9 cellular contexts compared by ENCODE assay signal in genomic region chr5:81302596-81302995, GRCh38. TPM values are rescaled to one million over a fixed set of nuclear protein-coding genes. Genes with fewer than 3 reads are reported as not detected.
DNase-seq lines count a peak whose midpoint lies in the region; ATAC-seq and TF ChIP-seq lines count a peak whose summit lies in the region.
"Had no signal": no experiment of that assay in that cellular context is flagged by ENCODE, and none has a peak within 500 bp of the region (broad histone marks: within the 10 kb centered on the region; RNA-seq: fewer than 3 reads in every experiment).

No MANE protein-coding gene starts in this region.

- H3K36me3 ChIP-seq in hepatocyte (replicated peaks; ENCODE audit: insufficient read depth, low read depth), result no peaks in the 10 kb centered on the region

- peaks cover 3% of the 10 kb centered on the region for H3K36me3 Mint-ChIP-seq in WTC11
- H3K36me3 Mint-ChIP-seq in stimulated activated effector memory CD8-positive, alpha-beta T cell treated with anti-CD3 and anti-CD28 coated beads, Interleukin-12 subunit alpha, Interleukin-12 subunit beta, amount 100 ng/mL, for 72 hours, result peaks cover 21% of the 10 kb centered on the region

- no peaks in the 10 kb centered on the region for H3K9me3 ChIP-seq in hepatocyte (ENCODE audit: low read depth)
- H3K9me3 ChIP-seq: left lung had no signal

- peaks cover 15% of the 10 kb centered on the region for H3K4me1 ChIP-seq in hepatocyte (ENCODE audit: insufficient read depth)

- no peaks in the 10 kb centered on the region for H3K9me2 ChIP-seq in hepatocyte (replicated peaks; ENCODE audit: insufficient read depth)

- POLR2A ChIA-PET in WTC11 (lab: Charles Lee), result interaction anchor here (1.0 to 1.3 kb wide), 2 partner anchors 11 to 17 kb away, joined by 3 read pairs; no protein-coding TSS in a partner anchor

- peak overlapping the region; percentile 54 for H3K4me3 ChIP-seq in hepatocyte

- H3K4me2 ChIP-seq in hepatocyte, result peak overlapping the region; percentile 87

- TF ChIP-seq CTCF in WTC11 (IDR thresholded peaks at IDR 0.05), result no peak
- TF ChIP-seq CTCF in hepatocyte (IDR thresholded peaks at IDR 0.05; ENCODE audit: poor library complexity), result no peak

- H3K27me3 ChIP-seq in hepatocyte, result no peaks in the 10 kb centered on the region
- H3K27me3 ChIP-seq: left lung had no signal

- H3K27me3 Mint-ChIP-seq in WTC11 (ENCODE audit: low read depth), result no peaks in the 10 kb centered on the region

- no peaks in the 10 kb centered on the region for H3K9me3 Mint-ChIP-seq in WTC11
- H3K9me3 Mint-ChIP-seq in stimulated activated effector memory CD8-positive, alpha-beta T cell treated with anti-CD3 and anti-CD28 coated beads, Interleukin-12 subunit alpha, Interleukin-12 subunit beta, amount 100 ng/mL, for 72 hours, result no peaks in the 10 kb centered on the region

- H3K27ac Mint-ChIP-seq in WTC11, result no peak overlapping the region
- peak overlapping the region; percentile 93 for H3K27ac Mint-ChIP-seq in stimulated activated effector memory CD8-positive, alpha-beta T cell treated with anti-CD3 and anti-CD28 coated beads, Interleukin-12 subunit alpha, Interleukin-12 subunit beta, amount 100 ng/mL, for 72 hours

- H3K27ac ChIP-seq in hepatocyte, result peak overlapping the region; percentile 94

- H4K20me1 ChIP-seq in hepatocyte (ENCODE audit: insufficient read depth, poor library complexity, severe bottlenecking), result no peaks in the 10 kb centered on the region

- WGBS in hepatocyte (ENCODE audit: low lambda C conversion rate, missing lambda C conversion rate), result 91% methylated on average over 5 of the region's 5 CpGs

- CTCF ChIA-PET in WTC11 (lab: Charles Lee), result interaction anchor here (0.6 kb wide), 1 partner anchor 590 kb away, joined by 4 read pairs; no protein-coding TSS in a partner anchor

- H2AFZ ChIP-seq in hepatocyte, result no peak overlapping the region

- peaks cover 60% of the 10 kb centered on the region for H3K79me2 ChIP-seq in hepatocyte

- peak overlapping the region; percentile 96 for H3K4me3 Mint-ChIP-seq in WTC11
- peak overlapping the region; percentile 88 for H3K4me3 Mint-ChIP-seq in stimulated activated effector memory CD8-positive, alpha-beta T cell treated with anti-CD3 and anti-CD28 coated beads, Interleukin-12 subunit alpha, Interleukin-12 subunit beta, amount 100 ng/mL, for 72 hours

- peaks cover 17% of the 10 kb centered on the region for H3K4me1 Mint-ChIP-seq in WTC11
- peaks cover 50% of the 10 kb centered on the region for H3K4me1 Mint-ChIP-seq in stimulated activated effector memory CD8-positive, alpha-beta T cell treated with anti-CD3 and anti-CD28 coated beads, Interleukin-12 subunit alpha, Interleukin-12 subunit beta, amount 100 ng/mL, for 72 hours

- peak; percentile 8 for DNase-seq in SHP77 treated with DMSO at 0.1 percent for 48 hours (lab: John Stamatoyannopoulos, UW)
- DNase-seq in SHP77 (lab: John Stamatoyannopoulos, UW), result no peak
- DNase-seq in WTC11 (ENCODE audit: low spot score), result no peak
- no peak for DNase-seq in hepatocyte (ENCODE audit: low spot score)
- no peak for DNase-seq in stimulated activated effector memory CD8-positive, alpha-beta T cell treated with anti-CD3 and anti-CD28 coated beads, Interleukin-12 subunit alpha, Interleukin-12 subunit beta, amount 100 ng/mL, for 72 hours (ENCODE audit: low spot score in 2 of 2)
- DNase-seq in kidney glomerular epithelial cell (lab: John Stamatoyannopoulos, UW), result no peak
- DNase-seq in NCI-H1436 (lab: John Stamatoyannopoulos, UW), result no peak
- DNase-seq: left lung had no signal

- ATAC-seq in WTC11 (no peak), HG03280 (IDR thresholded peaks at IDR 0.05; ENCODE audit: unreplicated experiment) (no peak)
- ATAC-seq in stimulated activated effector memory CD8-positive, alpha-beta T cell treated with anti-CD3 and anti-CD28 coated beads, Interleukin-12 subunit alpha, Interleukin-12 subunit beta, amount 100 ng/mL, for 72 hours, result no peak

TF ChIP-seq in WTC11, 78 proteins besides CTCF, POLR2A, EP300 and RAD21:
- TF ChIP-seq PRDM15 (CRISPR knock-in tag; IDR thresholded peaks at IDR 0.05) (no peak), OVOL2 (CRISPR knock-in tag; IDR thresholded peaks at IDR 0.05; ENCODE audit: borderline replicate concordance) (no peak), GRHL2 (CRISPR knock-in tag; IDR thresholded peaks at IDR 0.05; ENCODE audit: insufficient replicate concordance, severe bottlenecking) (no peak), TP53 (CRISPR knock-in tag; IDR thresholded peaks at IDR 0.05) (no peak)
TF ChIP-seq in WTC11: peak in this region for 0.

RNA-seq across cellular contexts. Expression of gene ZCCHC9, which starts 1.2 kb away (rescaled TPM):
- 30.4 to 30.8 TPM (median 30.8 TPM) in 3 replicates for total RNA-seq in WTC11 (2021)
- total RNA-seq in hepatocyte, result 33.7 and 35.2 TPM in 2 replicates
- polyA plus RNA-seq in hepatocyte, result 22.8 and 28.2 TPM in 2 replicates
